Comparison of ENCODE assay signal across 9 cellular contexts in genomic region chr10:22071332-22071731, GRCh38.
"Had no signal": no experiment of that assay in that cellular context is flagged by ENCODE, and none has a peak within 500 bp of the region (broad histone marks: within the 10 kb centered on the region; RNA-seq: fewer than 3 reads in every experiment).

No MANE protein-coding gene starts in this region.

- H3K4me3 ChIP-seq: GM23248 had no signal

- H3K9ac ChIP-seq: GM23248, KMS-11 had no signal

- H3K4me2 ChIP-seq: KMS-11 had no signal

- H3K4me3 Mint-ChIP-seq: H9 had no signal

- H3K27ac ChIP-seq: GM23248, KMS-11 had no signal

- H2AFZ ChIP-seq: GM23248 had no signal

- DNase-seq: GM23248, GOT3, H9, HCEC 1CT, Karpas-422, KBM-7 had no signal

- H3K4me1 Mint-ChIP-seq: H9 had no signal

- H3K27ac Mint-ChIP-seq: H9 had no signal

- FAIRE-seq: H54, HTR-8/SVneo had no signal
